ENCODE assay signal across 1 cellular context in the genomic region with DNA sequence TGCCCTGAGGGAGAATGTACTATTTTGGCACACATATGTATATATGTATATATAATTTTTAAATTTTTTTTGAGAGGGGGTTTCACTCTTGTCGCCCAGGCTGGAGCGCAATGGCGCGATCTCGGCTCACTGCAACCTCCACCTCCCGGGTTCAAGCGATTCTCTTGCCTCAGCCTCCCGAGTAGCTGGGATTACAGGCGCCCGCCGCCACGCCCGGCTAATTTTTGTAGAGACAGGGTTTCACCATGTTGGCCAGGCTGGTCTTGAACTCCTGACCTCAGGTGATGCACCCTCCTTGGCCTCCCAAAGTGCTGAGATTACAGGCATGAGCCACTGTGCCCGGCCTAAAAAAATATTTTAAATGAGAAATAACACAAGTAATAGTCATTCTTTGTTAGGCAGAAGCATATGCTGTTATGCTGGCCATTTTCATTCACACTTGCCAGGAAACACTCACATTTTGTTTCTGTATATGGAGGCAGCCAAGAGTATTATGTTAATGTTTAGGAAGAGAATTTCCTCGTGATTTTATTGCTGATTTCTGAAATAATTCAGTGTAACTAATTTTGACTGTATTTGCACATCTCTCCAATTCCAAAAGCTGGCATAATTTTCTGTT.
TF ChIP-seq lines count a peak whose summit lies in the region.

No MANE protein-coding gene starts in this region.

TF ChIP-seq in HEK293, 187 proteins besides CTCF, POLR2A, EP300 and RAD21:
- peak; percentile 9; the same call in 1 of the 2 replicates for TF ChIP-seq ZNF664 (tag by site-specific recombination; IDR thresholded peaks at IDR 0.05)
